In genomic region chr13:42361701-42362100, GRCh38 we compare ENCODE assay signal across 24 cellular contexts.
"Had no signal": no experiment of that assay in that cellular context is flagged by ENCODE, and none has a peak within 500 bp of the region (broad histone marks: within the 10 kb centered on the region; RNA-seq: fewer than 3 reads in every experiment).

No MANE protein-coding gene starts in this region.

- DNase-seq: activated CD4-positive, alpha-beta memory T cell treated with anti-CD3 and anti-CD28 coated beads, Interleukin-2, amount 10 ng/mL, durations not matched to agents 7 days and 5 days; activated CD4-positive, alpha-beta T cell treated with anti-CD3 and anti-CD28 coated beads for 48 hours; activated CD8-positive, alpha-beta memory T cell treated with anti-CD3 and anti-CD28 coated beads, Interleukin-2, amount 50 U/mL, for 48 hours; activated gamma-delta T cell; activated naive CD4-positive, alpha-beta T cell treated with anti-CD3 and anti-CD28 coated beads, Interleukin-2, amount 10 ng/mL, durations not matched to agents 7 days and 5 days; activated naive CD8-positive, alpha-beta T cell treated with anti-CD3 and anti-CD28 coated beads, Interleukin-2, amount 10 ng/mL, durations not matched to agents 7 days and 5 days; activated T-cell treated with anti-CD3 and anti-CD28 coated beads, Interleukin-2, amount 50 U/mL, for 24 hours; cerebellar nuclear complex; effector memory CD8-positive, alpha-beta T cell; foreskin fibroblast; heart left ventricle; midbrain; naive thymus-derived CD8-positive, alpha-beta T cell; nucleus accumbens; pancreas; retina; small intestine; stimulated activated CD4-positive, alpha-beta T cell treated with anti-CD3 and anti-CD28 coated beads, Interleukin-2, amount 100 ng/mL, for 24 hours; stimulated activated naive CD4-positive, alpha-beta T cell; T-helper 1 cell; WERI-Rb-1 had no signal

- ATAC-seq: activated CD4-positive, CD25-positive, alpha-beta regulatory T cell treated with anti-CD3 and anti-CD28 coated beads, Interleukin-2, amount 50 U/mL, for 24 hours; effector memory CD8-positive, alpha-beta T cell; heart left ventricle; naive thymus-derived CD8-positive, alpha-beta T cell; pancreas; sciatic nerve had no signal

- FAIRE-seq: pancreas, small intestine, TTC549 had no signal
